1 cellular context compared by ENCODE assay signal in the genomic region with DNA sequence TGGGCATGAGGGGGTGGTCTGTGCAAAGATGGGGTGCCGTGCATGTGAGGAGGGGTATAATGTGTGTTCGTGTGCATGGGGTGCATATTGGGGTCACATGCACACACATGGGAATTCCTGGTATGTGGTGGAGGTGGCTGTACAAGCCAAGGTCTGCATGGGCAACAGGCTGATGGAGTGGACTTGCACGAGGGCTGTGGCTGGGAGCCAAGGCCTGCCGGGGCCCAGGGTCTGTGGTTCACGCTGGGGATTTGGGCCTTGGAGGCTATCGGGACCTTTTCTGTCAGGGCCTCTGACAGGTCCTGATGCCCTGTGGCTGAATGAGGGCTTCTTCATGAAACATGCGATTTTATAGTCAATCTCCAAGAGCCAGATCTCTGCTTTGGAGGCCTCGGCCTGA.
TF ChIP-seq lines count a peak whose summit lies in the region.

No MANE protein-coding gene starts in this region.

TF ChIP-seq in H1, 55 proteins besides CTCF, POLR2A, EP300 and RAD21:
- no peak for TF ChIP-seq CTBP2 (IDR thresholded peaks at IDR 0.05; ENCODE audit: borderline replicate concordance, insufficient read depth, insufficient read length, low read length)
- no peak for TF ChIP-seq NRF1 (IDR thresholded peaks at IDR 0.05; ENCODE audit: low read depth, low read length)
- TF ChIP-seq, protein P1, sequence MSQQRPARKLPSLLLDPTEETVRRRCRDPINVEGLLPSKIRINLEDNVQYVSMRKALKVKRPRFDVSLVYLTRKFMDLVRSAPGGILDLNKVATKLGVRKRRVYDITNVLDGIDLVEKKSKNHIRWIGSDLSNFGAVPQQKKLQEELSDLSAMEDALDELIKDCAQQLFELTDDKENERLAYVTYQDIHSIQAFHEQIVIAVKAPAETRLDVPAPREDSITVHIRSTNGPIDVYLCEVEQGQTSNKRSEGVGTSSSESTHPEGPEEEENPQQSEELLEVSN (IDR thresholded peaks at IDR 0.05): no peak
- TF ChIP-seq RNF2 (IDR thresholded peaks at IDR 0.05; ENCODE audit: borderline replicate concordance, low read depth, low read length, missing control alignments, poor library complexity, severe bottlenecking): no peak
- no peak for TF ChIP-seq TAF7 (optimal IDR thresholded peaks at IDR 0.05; ENCODE audit: borderline replicate concordance, low read depth, low read length)
TF ChIP-seq in H1: peak in this region for 0.
